In the genomic region with DNA sequence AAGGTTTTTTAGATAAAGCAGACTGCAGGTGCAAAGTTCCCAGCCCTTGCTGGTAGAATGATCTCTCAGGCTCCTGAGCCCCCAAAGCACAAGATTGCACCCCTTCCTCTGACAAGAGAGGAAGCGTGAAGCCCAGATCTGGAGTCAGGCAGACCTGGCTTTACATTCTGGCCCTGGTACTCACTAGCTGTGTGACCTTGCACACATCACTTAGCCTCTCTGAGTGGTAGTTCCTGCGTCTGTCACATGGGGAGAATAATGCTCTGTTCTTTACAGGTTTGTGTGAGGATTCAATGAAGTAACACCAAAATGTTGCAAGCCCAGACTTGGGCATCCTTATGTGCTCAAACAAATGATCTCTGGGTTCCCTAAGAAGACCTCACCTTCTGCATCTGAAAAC, we compare ENCODE assay signal across 11 cellular contexts.
DNase-seq lines count a peak whose midpoint lies in the region; TF ChIP-seq lines count a peak whose summit lies in the region.
"Had no signal": no experiment of that assay in that cellular context is flagged by ENCODE, and none has a peak within 500 bp of the region (broad histone marks: within the 10 kb centered on the region; RNA-seq: fewer than 3 reads in every experiment).

No MANE protein-coding gene starts in this region.

- H3K36me3 ChIP-seq in ascending aorta: no peaks in the 10 kb centered on the region
- H3K36me3 ChIP-seq in mesenchymal stem cell (ENCODE audit: control insufficient read depth in 1 of 2, insufficient read depth in 2 of 2, low read depth in 1 of 2, low read length in 2 of 2): peaks cover 3 to 28% of the 10 kb centered on the region in 2 experiments
- H3K36me3 ChIP-seq in suprapubic skin: no peaks in the 10 kb centered on the region

- TF ChIP-seq CTCF in HFFc6 (IDR thresholded peaks at IDR 0.05) (no peak), ascending aorta (IDR thresholded peaks at IDR 0.05) (no peak), suprapubic skin (IDR thresholded peaks at IDR 0.05) (no peak)

- no peak overlapping the region for H2AFZ ChIP-seq in mesenchymal stem cell (ENCODE audit: low read depth, low read length)

- no peak for TF ChIP-seq POLR2A in suprapubic skin (IDR thresholded peaks at IDR 0.05)

- H3K27me3 ChIP-seq in ascending aorta (no peaks in the 10 kb centered on the region), mesenchymal stem cell (ENCODE audit: control insufficient read depth in 1 of 2, insufficient read depth in 1 of 2, low read length in 2 of 2) (no peaks in the 10 kb centered on the region), suprapubic skin (no peaks in the 10 kb centered on the region)

- H4K8ac ChIP-seq in mesenchymal stem cell (ENCODE audit: low read length): no peak overlapping the region

- peak overlapping the region; percentile 24 to 37 for H3K4ac ChIP-seq in mesenchymal stem cell (ENCODE audit: low read depth in 1 of 2, low read length in 2 of 2)

- H3K9ac ChIP-seq in mesenchymal stem cell (ENCODE audit: low read length): peak overlapping the region; percentile 90

- peak overlapping the region; percentile 63 for H3K4me2 ChIP-seq in mesenchymal stem cell (ENCODE audit: low read length, poor library complexity, severe bottlenecking)

- H3K4me3 ChIP-seq in ascending aorta (peak overlapping the region in 1 of 2 donors; percentile 60), mesenchymal stem cell (ENCODE audit: insufficient read depth in 1 of 2, low read depth in 1 of 2, low read length in 2 of 2) (peak overlapping the region in 1 of 2 experiments; percentile 74), suprapubic skin (no peak overlapping the region)

- no peak overlapping the region for H4K91ac ChIP-seq in mesenchymal stem cell (ENCODE audit: low read length)

- H2AK5ac ChIP-seq in mesenchymal stem cell (ENCODE audit: low read length, severe bottlenecking): peak overlapping the region; percentile 63

- H3K27me3 Mint-ChIP-seq in HFFc6 (ENCODE audit: insufficient read depth): no peaks in the 10 kb centered on the region; the same call in 1 of the 2 replicates

- H3K4me1 ChIP-seq in ascending aorta (peaks cover 21 to 40% of the 10 kb centered on the region in 2 donors), mesenchymal stem cell (ENCODE audit: control insufficient read depth, insufficient read depth, low read depth, low read length) (peaks cover 27% of the 10 kb centered on the region), suprapubic skin (peaks cover 32% of the 10 kb centered on the region)

- DNase-seq in HFFc6 (no peak), ascending aorta (ENCODE audit: low spot score in 2 of 2) (no peak), mesenchymal stem cell (peak; percentile 28), suprapubic skin (ENCODE audit: low spot score in 2 of 2) (no peak), SIG-M5 treated with dmso at 0.1 percent for 504 hours (lab: John Stamatoyannopoulos, UW; ENCODE audit: unreplicated experiment) (no peak), inferior parietal cortex (ENCODE audit: extremely low spot score) (no peak), NCI-H82 treated with DMSO at 0.1 percent for 48 hours (lab: John Stamatoyannopoulos, UW; ENCODE audit: unreplicated experiment) (no peak), NCI-H1694 treated with DMSO at 0.1 percent for 48 hours (lab: John Stamatoyannopoulos, UW) (no peak)
- DNase-seq: activated CD4-positive, alpha-beta T cell treated with anti-CD3 and anti-CD28 coated beads, Interleukin-2, amount 10 ng/mL, durations not matched to agents 24 days and 14 days; activated T-cell treated with anti-CD3 and anti-CD28 coated beads, Interleukin-2, amount 50 U/mL, for 72 hours had no signal

- no peak overlapping the region for H2BK120ac ChIP-seq in mesenchymal stem cell (ENCODE audit: low read depth, low read length)

- 90% methylated on average over 2 of the region's 2 CpGs for WGBS in mesenchymal stem cell
- 80% methylated on average over 2 of the region's 2 CpGs for WGBS in suprapubic skin

- peak overlapping the region; percentile 38 to 92 for H3K18ac ChIP-seq in mesenchymal stem cell (ENCODE audit: low read depth in 1 of 2, low read length in 2 of 2)

- H3K79me1 ChIP-seq in mesenchymal stem cell (replicated peaks; ENCODE audit: low read length, poor library complexity, severe bottlenecking): peaks cover 20% of the 10 kb centered on the region

- peak overlapping the region; percentile 89 for H3K4me3 Mint-ChIP-seq in HFFc6
- H3K4me3 Mint-ChIP-seq: activated CD4-positive, alpha-beta T cell treated with anti-CD3 and anti-CD28 coated beads, Interleukin-2, amount 10 ng/mL, durations not matched to agents 24 days and 14 days; T-helper 1 cell treated with Interleukin-12 subunit alpha and Interleukin-12 subunit beta and Interleukin-4 antibody, amounts not matched to agents 30 μg/mL and 1 μg/mL, for 36 hours had no signal

- H3K27ac ChIP-seq in ascending aorta: peak overlapping the region; percentile 89 to 95
- no peak overlapping the region for H3K27ac ChIP-seq in mesenchymal stem cell (ENCODE audit: low read length, poor library complexity, severe bottlenecking)
- peak overlapping the region; percentile 94 for H3K27ac ChIP-seq in suprapubic skin

- H3K23ac ChIP-seq in mesenchymal stem cell (ENCODE audit: low read length in 2 of 2): no peak overlapping the region

- H3K27ac Mint-ChIP-seq in HFFc6: peak overlapping the region; percentile 89
- H3K27ac Mint-ChIP-seq: activated CD4-positive, alpha-beta T cell treated with anti-CD3 and anti-CD28 coated beads, Interleukin-2, amount 10 ng/mL, durations not matched to agents 24 days and 14 days; activated T-cell treated with anti-CD3 and anti-CD28 coated beads, Interleukin-2, amount 50 U/mL, for 72 hours; T-helper 1 cell treated with Interleukin-12 subunit alpha and Interleukin-12 subunit beta and Interleukin-4 antibody, amounts not matched to agents 30 μg/mL and 1 μg/mL, for 36 hours had no signal

- intact Hi-C loops in ascending aorta (cut with DNase I): loop anchor here (2.0 kb wide), 2 partner anchors 39 to 141 kb away; a partner anchor contains a TSS

- H2BK12ac ChIP-seq in mesenchymal stem cell (ENCODE audit: low read length in 2 of 2): peak overlapping the region in 1 of 2 experiments; percentile 31

- no peaks in the 10 kb centered on the region for H3K9me3 ChIP-seq in ascending aorta
- H3K9me3 ChIP-seq in mesenchymal stem cell (ENCODE audit: control insufficient read depth, low read length): no peaks in the 10 kb centered on the region
- H3K9me3 ChIP-seq in suprapubic skin: no peaks in the 10 kb centered on the region

- H2BK15ac ChIP-seq in mesenchymal stem cell (ENCODE audit: low read depth, poor library complexity, severe bottlenecking): no peak overlapping the region

- H3K14ac ChIP-seq in mesenchymal stem cell (ENCODE audit: low read length in 2 of 2): no peak overlapping the region

- peaks cover 54% of the 10 kb centered on the region for H3K4me1 Mint-ChIP-seq in HFFc6 (ENCODE audit: low read depth)

- no peaks in the 10 kb centered on the region for H3K9me3 Mint-ChIP-seq in HFFc6
- H3K9me3 Mint-ChIP-seq: activated CD4-positive, alpha-beta T cell treated with anti-CD3 and anti-CD28 coated beads, Interleukin-2, amount 10 ng/mL, durations not matched to agents 24 days and 14 days; activated T-cell treated with anti-CD3 and anti-CD28 coated beads, Interleukin-2, amount 50 U/mL, for 72 hours; T-helper 1 cell treated with Interleukin-12 subunit alpha and Interleukin-12 subunit beta and Interleukin-4 antibody, amounts not matched to agents 30 μg/mL and 1 μg/mL, for 36 hours had no signal

- TF ChIP-seq EP300 in suprapubic skin (IDR thresholded peaks at IDR 0.05): no peak

- no peak overlapping the region for H2BK5ac ChIP-seq in mesenchymal stem cell (ENCODE audit: low read depth, low read length, poor library complexity, severe bottlenecking)

- no peaks in the 10 kb centered on the region for H3K36me3 Mint-ChIP-seq in HFFc6 (ENCODE audit: low read depth)
